In genomic region chr1:11765661-11766428, GRCh38 we compare ENCODE assay signal across 30 cellular contexts. TPM values are rescaled to one million over a fixed set of nuclear protein-coding genes. Genes with fewer than 3 reads are reported as not detected.
"Had no signal": no experiment of that assay in that cellular context is flagged by ENCODE, and none has a peak within 500 bp of the region (broad histone marks: within the 10 kb centered on the region; RNA-seq: fewer than 3 reads in every experiment).

No MANE protein-coding gene starts in this region.

- H3K27ac ChIP-seq: colonic mucosa, epithelial cell of prostate, esophagus muscularis mucosa, left lung, neutrophil, parathyroid adenoma, right atrium auricular region, sigmoid colon, suprapubic skin, transverse colon, upper lobe of right lung, uterus had no signal

- DNase-seq: colonic mucosa; effector CD8-positive, alpha-beta T cell; endodermal cell; foreskin melanocyte; glutamatergic neuron; kidney; left lung; mesenchymal stem cell; mucosa of descending colon; naive B cell; sigmoid colon; stimulated activated CD4-positive, alpha-beta T cell treated with anti-CD3 and anti-CD28 coated beads, Interleukin-2, amount 100 ng/mL, for 24 hours; stimulated activated CD4-positive, alpha-beta T cell treated with anti-CD3 and anti-CD28 coated beads, Interleukin-4, amount 100 ng/mL, for 24 hours; stimulated activated naive CD4-positive, alpha-beta T cell; stimulated activated naive CD8-positive, alpha-beta T cell treated with anti-CD3 and anti-CD28 coated beads, Interleukin-15, amount 100 ng/mL, for 72 hours; transverse colon; upper lobe of right lung; uterus had no signal

- ATAC-seq: left lung; mucosa of descending colon; stimulated activated naive CD8-positive, alpha-beta T cell treated with anti-CD3 and anti-CD28 coated beads, Interleukin-15, amount 100 ng/mL, for 72 hours; upper lobe of right lung had no signal

- H3K9ac ChIP-seq: parathyroid adenoma had no signal

- H3K27me3 ChIP-seq: colonic mucosa, right atrium auricular region had no signal

- H3K4me3 Mint-ChIP-seq: central memory CD8-positive, alpha-beta T cell; dendritic cell treated with granulocyte-macrophage colony-stimulating factor and Interleukin-4, amounts not matched to agents 40 ng/mL and 50 ng/mL, for 4 days; endodermal cell; mesothelial cell of epicardium; naive B cell; natural killer cell treated with Interleukin-12 subunit alpha and Interleukin-12 subunit beta and Interleukin-15 and Interleukin-18, amount 100 ng/mL, for 72 hours; stimulated activated naive CD8-positive, alpha-beta T cell treated with anti-CD3 and anti-CD28 coated beads, Interleukin-15, amount 100 ng/mL, for 72 hours had no signal

- H3K9me3 ChIP-seq: colonic mucosa, esophagus muscularis mucosa, left lung, mucosa of descending colon, neutrophil, right atrium auricular region, sigmoid colon, suprapubic skin, transverse colon, upper lobe of right lung, uterus had no signal

- H3K27ac Mint-ChIP-seq: dendritic cell treated with granulocyte-macrophage colony-stimulating factor and Interleukin-4, amounts not matched to agents 40 ng/mL and 50 ng/mL, for 4 days; endodermal cell; mesothelial cell of epicardium; natural killer cell treated with Interleukin-12 subunit alpha and Interleukin-12 subunit beta and Interleukin-15 and Interleukin-18, amount 100 ng/mL, for 72 hours; progenitor cell of endocrine pancreas had no signal

- H3K4me1 Mint-ChIP-seq: central memory CD8-positive, alpha-beta T cell had no signal

- H2AFZ ChIP-seq: parathyroid adenoma had no signal

- H3K36me3 Mint-ChIP-seq: mesothelial cell of epicardium; natural killer cell treated with Interleukin-12 subunit alpha and Interleukin-12 subunit beta and Interleukin-15 and Interleukin-18, amount 100 ng/mL, for 72 hours had no signal

- H3K36me3 ChIP-seq: colonic mucosa, esophagus muscularis mucosa, left lung, neutrophil, right atrium auricular region, sigmoid colon, suprapubic skin, transverse colon, upper lobe of right lung, uterus had no signal

- H3K4me1 ChIP-seq: colonic mucosa, parathyroid adenoma, upper lobe of right lung, uterus had no signal

- H3K79me2 ChIP-seq: parathyroid adenoma had no signal

- H3K9me3 Mint-ChIP-seq: central memory CD8-positive, alpha-beta T cell; dendritic cell treated with granulocyte-macrophage colony-stimulating factor and Interleukin-4, amounts not matched to agents 40 ng/mL and 50 ng/mL, for 4 days; endodermal cell; mesothelial cell of epicardium; natural killer cell treated with Interleukin-12 subunit alpha and Interleukin-12 subunit beta and Interleukin-15 and Interleukin-18, amount 100 ng/mL, for 72 hours; stimulated activated naive CD8-positive, alpha-beta T cell treated with anti-CD3 and anti-CD28 coated beads, Interleukin-15, amount 100 ng/mL, for 72 hours had no signal

- H3K4me3 ChIP-seq: colonic mucosa, esophagus muscularis mucosa, left lung, mucosa of descending colon, right atrium auricular region, sigmoid colon, suprapubic skin, transverse colon, upper lobe of right lung, uterus had no signal

RNA-seq across cellular contexts. Expression of gene C1orf167, which starts 3.9 kb away (rescaled TPM):
- total RNA-seq: chondrocyte; colonic mucosa; natural killer cell treated with Interleukin-12 subunit alpha and Interleukin-12 subunit beta and Interleukin-15 and Interleukin-18, amount 100 ng/mL, for 72 hours; progenitor cell of endocrine pancreas had no signal
